In the genomic region with DNA sequence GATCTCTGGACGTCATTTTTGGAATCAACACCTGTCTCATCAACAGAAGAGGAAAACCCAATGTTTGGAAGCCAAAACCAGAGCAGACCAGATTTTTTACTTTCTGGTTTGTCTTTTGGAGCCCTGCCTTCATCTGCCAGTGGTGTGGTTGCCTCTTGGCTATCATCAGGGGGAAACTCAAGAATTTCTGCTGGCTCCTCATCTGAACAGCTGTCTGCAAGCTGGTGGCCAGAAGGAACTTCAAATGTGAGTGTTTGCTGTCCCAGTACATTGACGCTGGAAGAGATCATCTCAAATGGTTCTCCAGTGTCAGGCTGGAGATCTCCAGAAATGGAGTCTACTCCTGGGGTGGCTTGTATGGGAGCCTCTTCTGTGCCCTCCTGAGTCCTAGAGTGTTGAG, we compare ENCODE assay signal across 22 cellular contexts. TPM values are rescaled to one million over a fixed set of nuclear protein-coding genes. Genes with fewer than 3 reads are reported as not detected.
DNase-seq lines count a peak whose midpoint lies in the region; ATAC-seq, FAIRE-seq and TF ChIP-seq lines count a peak whose summit lies in the region.
"Had no signal": no experiment of that assay in that cellular context is flagged by ENCODE, and none has a peak within 500 bp of the region (broad histone marks: within the 10 kb centered on the region; RNA-seq: fewer than 3 reads in every experiment).

No MANE protein-coding gene starts in this region.

- no peak overlapping the region for H3K27ac Mint-ChIP-seq in activated naive CD4-positive, alpha-beta T cell treated with anti-CD3 and anti-CD28 coated beads, Interleukin-2, amount 10 ng/mL, durations not matched to agents 7 days and 5 days
- H3K27ac Mint-ChIP-seq in activated naive CD4-positive, alpha-beta T cell treated with anti-CD3 and anti-CD28 coated beads for 36 hours: no peak overlapping the region
- H3K27ac Mint-ChIP-seq: CD4-positive, alpha-beta T cell; HFFc6; IgD-negative memory B cell had no signal

- H3K9me3 Mint-ChIP-seq in activated naive CD4-positive, alpha-beta T cell treated with anti-CD3 and anti-CD28 coated beads, Interleukin-2, amount 10 ng/mL, durations not matched to agents 7 days and 5 days: no peaks in the 10 kb centered on the region
- H3K9me3 Mint-ChIP-seq in activated naive CD4-positive, alpha-beta T cell treated with anti-CD3 and anti-CD28 coated beads for 36 hours: no peaks in the 10 kb centered on the region
- H3K9me3 Mint-ChIP-seq: CD4-positive, alpha-beta T cell; HFFc6; IgD-negative memory B cell had no signal

- TF ChIP-seq CTCF in bronchial epithelial cell (IDR thresholded peaks at IDR 0.05; ENCODE audit: insufficient read depth, low read length, severe bottlenecking): no peak

- H3K4me1 Mint-ChIP-seq in activated naive CD4-positive, alpha-beta T cell treated with anti-CD3 and anti-CD28 coated beads, Interleukin-2, amount 10 ng/mL, durations not matched to agents 7 days and 5 days: peaks cover 3% of the 10 kb centered on the region
- H3K4me1 Mint-ChIP-seq in activated naive CD4-positive, alpha-beta T cell treated with anti-CD3 and anti-CD28 coated beads for 36 hours (ENCODE audit: low read depth): peaks cover 2% of the 10 kb centered on the region

- ATAC-seq in GM18498 (IDR thresholded peaks at IDR 0.05; ENCODE audit: unreplicated experiment): no peak
- ATAC-seq: HCT116 had no signal

- no peak overlapping the region for H3K4me3 Mint-ChIP-seq in activated naive CD4-positive, alpha-beta T cell treated with anti-CD3 and anti-CD28 coated beads, Interleukin-2, amount 10 ng/mL, durations not matched to agents 7 days and 5 days
- no peak overlapping the region for H3K4me3 Mint-ChIP-seq in activated naive CD4-positive, alpha-beta T cell treated with anti-CD3 and anti-CD28 coated beads for 36 hours
- H3K4me3 Mint-ChIP-seq: CD4-positive, alpha-beta T cell; HFFc6; IgD-negative memory B cell had no signal

- intact Hi-C loops in activated naive CD4-positive, alpha-beta T cell treated with anti-CD3 and anti-CD28 coated beads for 36 hours (cut with micrococcal nuclease): no loop called here

- CTCF ChIA-PET in activated naive CD4-positive, alpha-beta T cell treated with anti-CD3 and anti-CD28 coated beads, Interleukin-2, amount 10 ng/mL, durations not matched to agents 7 days and 5 days (lab: Charles Lee): no interaction called here
- CTCF ChIA-PET in activated naive CD4-positive, alpha-beta T cell treated with anti-CD3 and anti-CD28 coated beads for 36 hours (lab: Charles Lee): interaction anchor here (1.4 kb wide), 1 partner anchor 107 kb away, joined by 3 read pairs; no protein-coding TSS in a partner anchor

- H3K36me3 Mint-ChIP-seq in activated naive CD4-positive, alpha-beta T cell treated with anti-CD3 and anti-CD28 coated beads, Interleukin-2, amount 10 ng/mL, durations not matched to agents 7 days and 5 days: no peaks in the 10 kb centered on the region
- no peaks in the 10 kb centered on the region for H3K36me3 Mint-ChIP-seq in activated naive CD4-positive, alpha-beta T cell treated with anti-CD3 and anti-CD28 coated beads for 36 hours (ENCODE audit: low read depth)
- H3K36me3 Mint-ChIP-seq: IgD-negative memory B cell had no signal

- FAIRE-seq in bronchial epithelial cell (lab: Jason Lieb, UNC): peak; percentile 28
- FAIRE-seq: D721Med, G401.6, GM12891, GM18507 had no signal

- DNase-seq in activated naive CD4-positive, alpha-beta T cell treated with anti-CD3 and anti-CD28 coated beads, Interleukin-2, amount 10 ng/mL, durations not matched to agents 7 days and 5 days: peak; percentile 15
- DNase-seq in activated naive CD4-positive, alpha-beta T cell treated with anti-CD3 and anti-CD28 coated beads for 36 hours: no peak
- no peak for DNase-seq in bronchial epithelial cell (ENCODE audit: low read depth)
- DNase-seq in myocyte (ENCODE audit: low read depth): peak; percentile 80
- no peak for DNase-seq in HuH-7.5 (ENCODE audit: low spot score)
- DNase-seq in HUDEP-2 (lab: John Stamatoyannopoulos, UW; ENCODE audit: unreplicated experiment in 76 of 76): no peak
- DNase-seq: ACHN; AML-193; Caco-2; CD4-positive, alpha-beta T cell; GOT3; H7; HFFc6; KBM-7 had no signal

- peaks cover 70% of the 10 kb centered on the region for H3K27me3 Mint-ChIP-seq in activated naive CD4-positive, alpha-beta T cell treated with anti-CD3 and anti-CD28 coated beads, Interleukin-2, amount 10 ng/mL, durations not matched to agents 7 days and 5 days
- peaks cover 18% of the 10 kb centered on the region for H3K27me3 Mint-ChIP-seq in activated naive CD4-positive, alpha-beta T cell treated with anti-CD3 and anti-CD28 coated beads for 36 hours (ENCODE audit: low read depth)

- H3K4me3 ChIP-seq in bronchial epithelial cell (ENCODE audit: low read depth, low read length): no peak overlapping the region

- H3K27me3 ChIP-seq in bronchial epithelial cell (ENCODE audit: control insufficient read depth, insufficient read depth, low read length): peaks cover 2% of the 10 kb centered on the region

- peaks cover 25% of the 10 kb centered on the region for H3K36me3 ChIP-seq in bronchial epithelial cell (ENCODE audit: control insufficient read depth, insufficient read depth, low read length)

RNA-seq across cellular contexts. Expression of a gene that starts 13.8 kb away (rescaled TPM):
- total RNA-seq in activated naive CD4-positive, alpha-beta T cell treated with anti-CD3 and anti-CD28 coated beads for 36 hours: not detected
- total RNA-seq in bronchial epithelial cell: not detected in 2 replicates
- total RNA-seq in myocyte: 0.10 TPM in 1 of 2 replicates, not detected in the other
- polyA plus RNA-seq in myocyte (2012): 0.19 TPM
- total RNA-seq: A172, Caco-2, H7 had no signal

RNA-seq across cellular contexts. Expression of a gene that starts 39.7 kb away (rescaled TPM):
- under 1 TPM; 0.10 TPM for total RNA-seq in activated naive CD4-positive, alpha-beta T cell treated with anti-CD3 and anti-CD28 coated beads for 36 hours
- 367 and 620 TPM in 2 replicates for total RNA-seq in bronchial epithelial cell
- 150 and 229 TPM in 2 replicates for total RNA-seq in myocyte
- 151 TPM for polyA plus RNA-seq in myocyte (2012)

RNA-seq across cellular contexts. Expression of a gene that starts 47.2 kb away (rescaled TPM):
- total RNA-seq in activated naive CD4-positive, alpha-beta T cell treated with anti-CD3 and anti-CD28 coated beads for 36 hours: under 1 TPM; 0.40 to 0.43 TPM
- total RNA-seq in bronchial epithelial cell (8.4 and 14.1 TPM in 2 replicates), myocyte (10.6 and 13.2 TPM in 2 replicates)
- 14.0 TPM for polyA plus RNA-seq in myocyte (2012)

Comparison
In these comparisons a context has a peak if more than half of its experiments do, and no peak if none do; other contexts are left out.
1. DNase-seq: peak in activated naive CD4-positive, alpha-beta T cell treated with anti-CD3 and anti-CD28 coated beads, Interleukin-2, amount 10 ng/mL, durations not matched to agents 7 days and 5 days (single experiment) and myocyte (single experiment); none in activated naive CD4-positive, alpha-beta T cell treated with anti-CD3 and anti-CD28 coated beads for 36 hours (single experiment), bronchial epithelial cell (single experiment), HuH-7.5 (single experiment) and HUDEP-2 (0 of 76).
2. RNA of a gene that starts 39.7 kb away (total RNA-seq): 367 to 620 TPM in bronchial epithelial cell and 150 to 229 TPM in myocyte; 0.10 TPM in activated naive CD4-positive, alpha-beta T cell treated with anti-CD3 and anti-CD28 coated beads for 36 hours; every median in the first group is over 100 times any median in the second.